ENCODE assay signal across 20 cellular contexts in genomic region chr2:142582317-142582716, GRCh38.
A peak's percentile ranks its signal among the peaks of the same experiment; 100 is the strongest.
DNase-seq lines count a peak whose midpoint lies in the region; ATAC-seq and TF ChIP-seq lines count a peak whose summit lies in the region.
"Had no signal": no experiment of that assay in that cellular context is flagged by ENCODE, and none has a peak within 500 bp of the region (broad histone marks: within the 10 kb centered on the region; RNA-seq: fewer than 3 reads in every experiment).

No MANE protein-coding gene starts in this region.

- POLR2A ChIA-PET in WTC11 (lab: Charles Lee): no interaction called here

- CTCF ChIA-PET in WTC11 (lab: Charles Lee): no interaction called here

- peaks cover 4% of the 10 kb centered on the region for H3K27me3 ChIP-seq in DND-41 (ENCODE audit: insufficient read depth, low read length, poor library complexity)
- H3K27me3 ChIP-seq: heart left ventricle, pancreas, tibial nerve had no signal

- no peaks in the 10 kb centered on the region for H3K9me3 ChIP-seq in DND-41 (ENCODE audit: insufficient read depth, low read length, severe bottlenecking)
- H3K9me3 ChIP-seq: heart left ventricle, pancreas, tibial nerve had no signal

- H3K4me2 ChIP-seq in DND-41 (ENCODE audit: insufficient read depth, low read length): no peak overlapping the region

- H3K27ac ChIP-seq in DND-41 (ENCODE audit: low read length): no peak overlapping the region
- H3K27ac ChIP-seq: coronary artery, heart left ventricle, pancreas, tibial nerve had no signal

- no peak for TF ChIP-seq POLR2A in NB4 (IDR thresholded peaks at IDR 0.05; ENCODE audit: extremely low read depth, insufficient read length)

- TF ChIP-seq CTCF in DND-41 (IDR thresholded peaks at IDR 0.05; ENCODE audit: borderline replicate concordance, extremely low read depth, low read length, poor library complexity, severe bottlenecking) (peak; percentile 2), NB4 (IDR thresholded peaks at IDR 0.05; ENCODE audit: low read depth, low read length) (no peak), WTC11 (IDR thresholded peaks at IDR 0.05) (no peak)

- H3K4me1 ChIP-seq in DND-41 (ENCODE audit: insufficient read depth, low read length): no peaks in the 10 kb centered on the region
- H3K4me1 ChIP-seq: heart left ventricle, pancreas, tibial nerve had no signal

- no peaks in the 10 kb centered on the region for H4K20me1 ChIP-seq in DND-41 (ENCODE audit: insufficient read depth, low read length)

- DNase-seq in DND-41: no peak
- DNase-seq in NB4 (ENCODE audit: low read depth): peak; percentile 10
- DNase-seq in WTC11 (ENCODE audit: low spot score): no peak
- DNase-seq in left lobe of liver (ENCODE audit: low spot score): no peak
- DNase-seq in OCI-M2 (lab: John Stamatoyannopoulos, UW; ENCODE audit: unreplicated experiment): no peak
- no peak for DNase-seq in NCI-H1092 (lab: John Stamatoyannopoulos, UW)
- DNase-seq in T-helper 9 cell: no peak
- DNase-seq: activated CD4-positive, alpha-beta memory T cell treated with anti-CD3 and anti-CD28 coated beads for 36 hours; activated T-cell treated with anti-CD3 and anti-CD28 coated beads, Interleukin-2, amount 50 U/mL, for 1 hour; heart left ventricle; Karpas-422; mammary epithelial cell; naive B cell; NCI-H345; pancreas; stimulated activated naive CD4-positive, alpha-beta T cell had no signal

- no peaks in the 10 kb centered on the region for H3K79me2 ChIP-seq in DND-41 (ENCODE audit: insufficient read depth, low read length)

- H2AFZ ChIP-seq in DND-41 (ENCODE audit: low read depth, low read length): no peak overlapping the region

- H3K27ac Mint-ChIP-seq in WTC11: no peak overlapping the region
- H3K27ac Mint-ChIP-seq: activated CD4-positive, alpha-beta memory T cell treated with anti-CD3 and anti-CD28 coated beads for 36 hours; activated naive CD4-positive, alpha-beta T cell treated with anti-CD3 and anti-CD28 coated beads, Interleukin-2, amount 50 U/mL, for 24 hours; B cell; naive B cell had no signal

- 0 out of 2 replicates have a peak, but pooled peaks cover 3% of the 10 kb centered on the region for H3K4me1 Mint-ChIP-seq in WTC11
- H3K4me1 Mint-ChIP-seq: activated naive CD4-positive, alpha-beta T cell treated with anti-CD3 and anti-CD28 coated beads, Interleukin-2, amount 50 U/mL, for 24 hours had no signal

- H3K4me3 ChIP-seq in DND-41 (ENCODE audit: low read depth in 1 of 2, low read length in 2 of 2) (no peak overlapping the region), NB4 (ENCODE audit: low read depth, low read length) (no peak overlapping the region)
- H3K4me3 ChIP-seq: coronary artery, heart left ventricle, pancreas, tibial nerve had no signal

- no peak overlapping the region for H3K9ac ChIP-seq in DND-41 (ENCODE audit: low read depth, low read length)

- H3K36me3 Mint-ChIP-seq in WTC11: no peaks in the 10 kb centered on the region
- H3K36me3 Mint-ChIP-seq: activated CD4-positive, alpha-beta memory T cell treated with anti-CD3 and anti-CD28 coated beads for 36 hours; activated naive CD4-positive, alpha-beta T cell treated with anti-CD3 and anti-CD28 coated beads, Interleukin-2, amount 50 U/mL, for 24 hours; naive B cell had no signal

- H3K4me3 Mint-ChIP-seq in WTC11: no peak overlapping the region
- H3K4me3 Mint-ChIP-seq: activated CD4-positive, alpha-beta memory T cell treated with anti-CD3 and anti-CD28 coated beads for 36 hours; activated naive CD4-positive, alpha-beta T cell treated with anti-CD3 and anti-CD28 coated beads, Interleukin-2, amount 50 U/mL, for 24 hours; B cell had no signal

- ATAC-seq in DND-41 (ENCODE audit: insufficient read depth, low read depth): no peak
- ATAC-seq in WTC11: peak; percentile 77
- peak; percentile 82 for ATAC-seq in left lobe of liver
- ATAC-seq: heart left ventricle, pancreas had no signal

- H3K27me3 Mint-ChIP-seq in WTC11 (ENCODE audit: low read depth): no peaks in the 10 kb centered on the region
- H3K27me3 Mint-ChIP-seq: activated CD4-positive, alpha-beta memory T cell treated with anti-CD3 and anti-CD28 coated beads for 36 hours; activated naive CD4-positive, alpha-beta T cell treated with anti-CD3 and anti-CD28 coated beads, Interleukin-2, amount 50 U/mL, for 24 hours had no signal

- H3K36me3 ChIP-seq in DND-41 (ENCODE audit: insufficient read depth, low read length): no peaks in the 10 kb centered on the region
- H3K36me3 ChIP-seq: heart left ventricle, pancreas, tibial nerve had no signal

- no peaks in the 10 kb centered on the region for H3K9me3 Mint-ChIP-seq in WTC11

TF ChIP-seq in WTC11, 78 proteins besides CTCF, POLR2A, EP300 and RAD21:
- TF ChIP-seq NFE2L1 (CRISPR knock-in tag; IDR thresholded peaks at IDR 0.05) (no peak), ZNF138 (CRISPR knock-in tag; conservative IDR thresholded peaks at IDR 0.05) (no peak), SMAD3 (CRISPR knock-in tag; IDR thresholded peaks at IDR 0.05; ENCODE audit: borderline replicate concordance) (no peak), MXD4 (CRISPR knock-in tag; IDR thresholded peaks at IDR 0.05; ENCODE audit: borderline replicate concordance) (no peak), MYBL2 (CRISPR knock-in tag; IDR thresholded peaks at IDR 0.05) (no peak), FOXJ3 (CRISPR knock-in tag; IDR thresholded peaks at IDR 0.05; ENCODE audit: borderline replicate concordance) (no peak), CBFB (CRISPR knock-in tag; IDR thresholded peaks at IDR 0.05; ENCODE audit: low read depth) (no peak)
- TF ChIP-seq, protein P1, sequence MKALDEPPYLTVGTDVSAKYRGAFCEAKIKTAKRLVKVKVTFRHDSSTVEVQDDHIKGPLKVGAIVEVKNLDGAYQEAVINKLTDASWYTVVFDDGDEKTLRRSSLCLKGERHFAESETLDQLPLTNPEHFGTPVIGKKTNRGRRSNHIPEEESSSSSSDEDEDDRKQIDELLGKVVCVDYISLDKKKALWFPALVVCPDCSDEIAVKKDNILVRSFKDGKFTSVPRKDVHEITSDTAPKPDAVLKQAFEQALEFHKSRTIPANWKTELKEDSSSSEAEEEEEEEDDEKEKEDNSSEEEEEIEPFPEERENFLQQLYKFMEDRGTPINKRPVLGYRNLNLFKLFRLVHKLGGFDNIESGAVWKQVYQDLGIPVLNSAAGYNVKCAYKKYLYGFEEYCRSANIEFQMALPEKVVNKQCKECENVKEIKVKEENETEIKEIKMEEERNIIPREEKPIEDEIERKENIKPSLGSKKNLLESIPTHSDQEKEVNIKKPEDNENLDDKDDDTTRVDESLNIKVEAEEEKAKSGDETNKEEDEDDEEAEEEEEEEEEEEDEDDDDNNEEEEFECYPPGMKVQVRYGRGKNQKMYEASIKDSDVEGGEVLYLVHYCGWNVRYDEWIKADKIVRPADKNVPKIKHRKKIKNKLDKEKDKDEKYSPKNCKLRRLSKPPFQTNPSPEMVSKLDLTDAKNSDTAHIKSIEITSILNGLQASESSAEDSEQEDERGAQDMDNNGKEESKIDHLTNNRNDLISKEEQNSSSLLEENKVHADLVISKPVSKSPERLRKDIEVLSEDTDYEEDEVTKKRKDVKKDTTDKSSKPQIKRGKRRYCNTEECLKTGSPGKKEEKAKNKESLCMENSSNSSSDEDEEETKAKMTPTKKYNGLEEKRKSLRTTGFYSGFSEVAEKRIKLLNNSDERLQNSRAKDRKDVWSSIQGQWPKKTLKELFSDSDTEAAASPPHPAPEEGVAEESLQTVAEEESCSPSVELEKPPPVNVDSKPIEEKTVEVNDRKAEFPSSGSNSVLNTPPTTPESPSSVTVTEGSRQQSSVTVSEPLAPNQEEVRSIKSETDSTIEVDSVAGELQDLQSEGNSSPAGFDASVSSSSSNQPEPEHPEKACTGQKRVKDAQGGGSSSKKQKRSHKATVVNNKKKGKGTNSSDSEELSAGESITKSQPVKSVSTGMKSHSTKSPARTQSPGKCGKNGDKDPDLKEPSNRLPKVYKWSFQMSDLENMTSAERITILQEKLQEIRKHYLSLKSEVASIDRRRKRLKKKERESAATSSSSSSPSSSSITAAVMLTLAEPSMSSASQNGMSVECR (CRISPR knock-in tag; IDR thresholded peaks at IDR 0.05; ENCODE audit: borderline replicate concordance): no peak
TF ChIP-seq in WTC11: peak in this region for 0.
